Comparison of ENCODE assay signal across 1 cellular context in genomic region chr11:128204898-128205297, GRCh38.
TF ChIP-seq lines count a peak whose summit lies in the region.

No MANE protein-coding gene starts in this region.

TF ChIP-seq in SK-N-SH, 30 proteins besides CTCF, POLR2A, EP300 and RAD21 (continued from another document):
- TF ChIP-seq IRF3 (IDR thresholded peaks at IDR 0.05; ENCODE audit: low read depth, low read length) (no peak), MAX (IDR thresholded peaks at IDR 0.05; ENCODE audit: low read depth) (no peak), GATA2 (CRISPR knock-in tag; IDR thresholded peaks at IDR 0.05) (no peak)
TF ChIP-seq in SK-N-SH: peak in this region for 0.
